ENCODE assay signal across 9 cellular contexts in the genomic region with DNA sequence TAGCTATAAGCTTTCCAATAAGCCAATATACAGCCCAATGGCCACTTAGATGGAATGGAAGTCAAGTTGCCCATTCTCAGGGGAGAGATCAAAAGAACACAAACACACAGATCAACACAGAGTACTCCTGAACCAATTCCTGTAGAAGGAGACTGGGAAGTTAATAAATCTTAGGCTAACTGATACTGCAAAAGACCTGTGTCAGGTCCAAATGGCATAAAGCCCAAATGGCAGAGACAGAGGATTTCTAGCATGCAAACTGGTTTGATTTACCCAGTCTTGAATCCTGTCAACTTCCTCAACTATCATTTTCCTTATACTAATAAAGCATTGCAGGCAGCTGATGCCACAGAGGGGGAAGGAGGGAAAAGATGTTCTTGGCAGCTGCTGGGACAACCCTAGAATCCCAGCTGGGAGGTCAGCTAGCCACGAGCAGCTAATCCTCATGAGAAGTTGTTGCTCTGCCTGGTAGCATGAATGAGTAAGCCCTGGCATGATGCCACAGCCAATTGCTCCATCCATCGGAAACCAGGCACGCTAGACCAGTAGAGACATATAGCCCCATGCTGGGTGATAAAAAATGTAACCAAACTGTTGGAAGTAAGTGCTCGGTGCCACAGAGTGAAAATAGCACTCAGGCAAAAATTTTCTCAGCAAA. TPM values are rescaled to one million over a fixed set of nuclear protein-coding genes. Genes with fewer than 3 reads are reported as not detected.
DNase-seq lines count a peak whose midpoint lies in the region; ATAC-seq and TF ChIP-seq lines count a peak whose summit lies in the region.
"Had no signal": no experiment of that assay in that cellular context is flagged by ENCODE, and none has a peak within 500 bp of the region (broad histone marks: within the 10 kb centered on the region; RNA-seq: fewer than 3 reads in every experiment).

No MANE protein-coding gene starts in this region.

- peaks cover 5 to 26% (median 25%) of the 10 kb centered on the region in 3 donors for H3K4me1 Mint-ChIP-seq in IgD-negative memory B cell
- no peaks in the 10 kb centered on the region for H3K4me1 Mint-ChIP-seq in activated T-helper 17 cell treated with anti-CD3 and anti-CD28 coated beads, Interleukin-2, amount 50 U/mL, for 72 hours

- no peak overlapping the region for H3K4me3 ChIP-seq in cardiac fibroblast (replicated peaks in 1 of 2; ENCODE audit: low read depth in 2 of 2, low read length in 2 of 2)
- H3K4me3 ChIP-seq in subcutaneous abdominal adipose tissue (ENCODE audit: low read depth in 1 of 5, low read length in 5 of 5): no peak overlapping the region

- H3K4me1 ChIP-seq in subcutaneous abdominal adipose tissue (ENCODE audit: control insufficient read depth in 5 of 5, insufficient read depth in 5 of 5, low read length in 5 of 5): peaks cover 0 to 22% (median 7%) of the 10 kb centered on the region in 5 donors

- DNase-seq in cardiac fibroblast (ENCODE audit: low read depth in 2 of 2) (peak; percentile 74 to 87), left lobe of liver (ENCODE audit: low spot score) (peak; percentile 60), GM19238 (ENCODE audit: insufficient read length, low spot score) (no peak)
- DNase-seq in activated naive CD4-positive, alpha-beta T cell treated with anti-CD3 and anti-CD28 coated beads, Interleukin-2, amount 50 U/mL, for 16 hours: no peak
- no peak for DNase-seq in central memory CD4-positive, alpha-beta T cell

- H3K4me3 Mint-ChIP-seq in IgD-negative memory B cell: peak overlapping the region in 1 of 4 donors; percentile 15
- H3K4me3 Mint-ChIP-seq in activated T-helper 17 cell treated with anti-CD3 and anti-CD28 coated beads, Interleukin-2, amount 50 U/mL, for 72 hours: no peak overlapping the region

- no peak for TF ChIP-seq CTCF in cardiac fibroblast (IDR thresholded peaks at IDR 0.05; ENCODE audit: low read depth, low read length)

- no peaks in the 10 kb centered on the region for H3K36me3 ChIP-seq in subcutaneous abdominal adipose tissue (ENCODE audit: control insufficient read depth in 5 of 5, insufficient read depth in 5 of 5, low read length in 5 of 5)

- no peaks in the 10 kb centered on the region for H3K9me3 ChIP-seq in subcutaneous abdominal adipose tissue (ENCODE audit: control insufficient read depth in 5 of 5, low read length in 5 of 5)

- H3K27me3 ChIP-seq in subcutaneous abdominal adipose tissue (ENCODE audit: control insufficient read depth in 5 of 5, insufficient read depth in 4 of 5, low read length in 5 of 5): peaks cover 0 to 6% (median 0%) of the 10 kb centered on the region in 5 donors

- H3K27ac Mint-ChIP-seq in IgD-negative memory B cell: peak overlapping the region; percentile 64 to 89 (median 81)
- H3K27ac Mint-ChIP-seq in activated T-helper 17 cell treated with anti-CD3 and anti-CD28 coated beads, Interleukin-2, amount 50 U/mL, for 72 hours: no peak overlapping the region

- H3K36me3 Mint-ChIP-seq in IgD-negative memory B cell: no peaks in the 10 kb centered on the region
- H3K36me3 Mint-ChIP-seq in activated T-helper 17 cell treated with anti-CD3 and anti-CD28 coated beads, Interleukin-2, amount 50 U/mL, for 72 hours (ENCODE audit: low read depth): no peaks in the 10 kb centered on the region

- H3K9me3 Mint-ChIP-seq in IgD-negative memory B cell: peaks cover 0 to 7% (median 2%) of the 10 kb centered on the region in 3 donors
- H3K9me3 Mint-ChIP-seq in activated T-helper 17 cell treated with anti-CD3 and anti-CD28 coated beads, Interleukin-2, amount 50 U/mL, for 72 hours: peaks cover 3% of the 10 kb centered on the region

- peak; percentile 53 for ATAC-seq in left lobe of liver
- ATAC-seq in activated T-helper 17 cell treated with anti-CD3 and anti-CD28 coated beads, Interleukin-2, amount 50 U/mL, for 72 hours (replicated peaks): no peak

- peak overlapping the region; percentile 19 for H3K27ac ChIP-seq in subcutaneous abdominal adipose tissue (ENCODE audit: low read depth, low read length)

- H3K9ac ChIP-seq in subcutaneous abdominal adipose tissue (ENCODE audit: low read length in 5 of 5): peak overlapping the region in 1 of 5 donors; percentile 24

- peaks cover 12% of the 10 kb centered on the region for H3K27me3 Mint-ChIP-seq in IgD-negative memory B cell
- H3K27me3 Mint-ChIP-seq in activated T-helper 17 cell treated with anti-CD3 and anti-CD28 coated beads, Interleukin-2, amount 50 U/mL, for 72 hours: peaks cover 23% of the 10 kb centered on the region

RNA-seq across cellular contexts. Expression of a gene that starts 26.2 kb away (rescaled TPM):
- 9.9 TPM for polyA plus RNA-seq in IgD-negative memory B cell
- 685 TPM for total RNA-seq in left lobe of liver
- total RNA-seq in activated T-helper 17 cell treated with anti-CD3 and anti-CD28 coated beads, Interleukin-2, amount 50 U/mL, for 72 hours: 10 to 100 TPM in 1 of 2 donors, 1 to 10 TPM in 1; 3.6 to 11.1 TPM

RNA-seq across cellular contexts. Expression of a gene that starts 30.4 kb away (rescaled TPM):
- polyA plus RNA-seq in IgD-negative memory B cell: 9.0 TPM
- total RNA-seq in left lobe of liver: 152 TPM
- 1 to 10 TPM; 1.0 to 6.1 TPM for total RNA-seq in activated T-helper 17 cell treated with anti-CD3 and anti-CD28 coated beads, Interleukin-2, amount 50 U/mL, for 72 hours

RNA-seq across cellular contexts. Expression of a gene that starts 31.0 kb away (rescaled TPM):
- not detected for polyA plus RNA-seq in IgD-negative memory B cell
- total RNA-seq in left lobe of liver: not detected
- not detected for total RNA-seq in activated T-helper 17 cell treated with anti-CD3 and anti-CD28 coated beads, Interleukin-2, amount 50 U/mL, for 72 hours
- total RNA-seq: fibroblast of villous mesenchyme had no signal

RNA-seq across cellular contexts. Expression of a gene that starts 53.5 kb away (rescaled TPM):
- polyA plus RNA-seq in IgD-negative memory B cell: not detected
- total RNA-seq in left lobe of liver: not detected
- total RNA-seq in activated T-helper 17 cell treated with anti-CD3 and anti-CD28 coated beads, Interleukin-2, amount 50 U/mL, for 72 hours: not detected
- total RNA-seq: fibroblast of villous mesenchyme had no signal

Comparison
In these comparisons a context has a peak if more than half of its experiments do, and no peak if none do; other contexts are left out.
1. DNase-seq: peak in cardiac fibroblast (2 of 2) and left lobe of liver (single experiment); none in activated naive CD4-positive, alpha-beta T cell treated with anti-CD3 and anti-CD28 coated beads, Interleukin-2, amount 50 U/mL, for 16 hours (single experiment), central memory CD4-positive, alpha-beta T cell (single experiment) and GM19238 (single experiment).
2. RNA of a gene that starts 26.2 kb away (total RNA-seq): 685 TPM in left lobe of liver (single experiment); 3.6 to 11.1 TPM in activated T-helper 17 cell treated with anti-CD3 and anti-CD28 coated beads, Interleukin-2, amount 50 U/mL, for 72 hours; every median in the first group is over 10 times any median in the second.
3. RNA of a gene that starts 30.4 kb away (total RNA-seq): 152 TPM in left lobe of liver (single experiment); 1.0 to 6.1 TPM in activated T-helper 17 cell treated with anti-CD3 and anti-CD28 coated beads, Interleukin-2, amount 50 U/mL, for 72 hours; every median in the first group is over 10 times any median in the second.